ENCODE assay signal across 20 cellular contexts in genomic region chr9:16158063-16158462, GRCh38.
A peak's percentile ranks its signal among the peaks of the same experiment; 100 is the strongest.
DNase-seq lines count a peak whose midpoint lies in the region; ATAC-seq and TF ChIP-seq lines count a peak whose summit lies in the region.
"Had no signal": no experiment of that assay in that cellular context is flagged by ENCODE, and none has a peak within 500 bp of the region (broad histone marks: within the 10 kb centered on the region; RNA-seq: fewer than 3 reads in every experiment).

No MANE protein-coding gene starts in this region.

- no peaks in the 10 kb centered on the region for H3K79me2 ChIP-seq in neural progenitor cell (ENCODE audit: low read depth)

- H4K20me1 ChIP-seq in neural progenitor cell (ENCODE audit: low read depth): no peaks in the 10 kb centered on the region

- POLR2A ChIA-PET in activated CD4-positive, alpha-beta memory T cell treated with anti-CD3 and anti-CD28 coated beads, Interleukin-2, amount 10 ng/mL, durations not matched to agents 7 days and 5 days (lab: Charles Lee): no interaction called here

- H3K27me3 ChIP-seq in neural progenitor cell: peaks cover 31% of the 10 kb centered on the region

- H3K4me3 Mint-ChIP-seq in mesothelial cell of epicardium: no peak overlapping the region
- no peak overlapping the region for H3K4me3 Mint-ChIP-seq in neural progenitor cell
- no peak overlapping the region for H3K4me3 Mint-ChIP-seq in activated CD4-positive, alpha-beta memory T cell treated with anti-CD3 and anti-CD28 coated beads, Interleukin-2, amount 10 ng/mL, durations not matched to agents 7 days and 5 days
- H3K4me3 Mint-ChIP-seq: CD4-positive, alpha-beta T cell; GM23338; HFFc6; IgD-negative memory B cell had no signal

- CTCF ChIA-PET in activated CD4-positive, alpha-beta memory T cell treated with anti-CD3 and anti-CD28 coated beads, Interleukin-2, amount 10 ng/mL, durations not matched to agents 7 days and 5 days (lab: Charles Lee): no interaction called here

- H3K9me3 ChIP-seq in neural progenitor cell (ENCODE audit: low read depth): no peaks in the 10 kb centered on the region
- H3K9me3 ChIP-seq: Caco-2 had no signal

- no peaks in the 10 kb centered on the region for H3K36me3 ChIP-seq in neural progenitor cell

- DNase-seq in mesothelial cell of epicardium (ENCODE audit: low spot score in 2 of 2, unreplicated experiment in 2 of 2) (no peak), neural progenitor cell (ENCODE audit: low spot score) (no peak), GOT3 (lab: John Stamatoyannopoulos, UW) (no peak), Ammon's horn (ENCODE audit: low spot score) (no peak), NCI-H1105 treated with DMSO at 0.1 percent for 48 hours (lab: John Stamatoyannopoulos, UW) (no peak)
- DNase-seq in activated CD4-positive, alpha-beta memory T cell treated with anti-CD3 and anti-CD28 coated beads, Interleukin-2, amount 10 ng/mL, durations not matched to agents 7 days and 5 days: no peak
- DNase-seq: ACHN; Caco-2; CD4-positive, alpha-beta T cell; DMS153; DMS79; GDM1; H7; HFFc6 had no signal

- no peaks in the 10 kb centered on the region for H3K36me3 Mint-ChIP-seq in mesothelial cell of epicardium
- H3K36me3 Mint-ChIP-seq in neural progenitor cell: no peaks in the 10 kb centered on the region
- no peaks in the 10 kb centered on the region for H3K36me3 Mint-ChIP-seq in activated CD4-positive, alpha-beta memory T cell treated with anti-CD3 and anti-CD28 coated beads, Interleukin-2, amount 10 ng/mL, durations not matched to agents 7 days and 5 days (ENCODE audit: low read depth)

- no peak; the same call in 2 of the 3 replicates for ATAC-seq in SK-N-SH treated with all-trans-retinoic acid at 6 μM for 48 hours
- ATAC-seq: GM23338, HCT116, HepG2 had no signal

- no peak overlapping the region for H3K4me2 ChIP-seq in neural progenitor cell
- H3K4me2 ChIP-seq: GM23338 had no signal

- peaks cover 8% of the 10 kb centered on the region for H3K4me1 ChIP-seq in neural progenitor cell
- H3K4me1 ChIP-seq: Caco-2 had no signal

- no peak overlapping the region for H3K9ac ChIP-seq in neural progenitor cell

- H3K4me1 Mint-ChIP-seq in mesothelial cell of epicardium (peaks cover 57% of the 10 kb centered on the region), neural progenitor cell (peaks cover 38% of the 10 kb centered on the region)
- H3K4me1 Mint-ChIP-seq in activated CD4-positive, alpha-beta memory T cell treated with anti-CD3 and anti-CD28 coated beads, Interleukin-2, amount 10 ng/mL, durations not matched to agents 7 days and 5 days: peaks cover 8% of the 10 kb centered on the region

- H3K9me3 Mint-ChIP-seq in mesothelial cell of epicardium: no peaks in the 10 kb centered on the region
- no peaks in the 10 kb centered on the region for H3K9me3 Mint-ChIP-seq in neural progenitor cell
- peaks cover 4% of the 10 kb centered on the region for H3K9me3 Mint-ChIP-seq in activated CD4-positive, alpha-beta memory T cell treated with anti-CD3 and anti-CD28 coated beads, Interleukin-2, amount 10 ng/mL, durations not matched to agents 7 days and 5 days
- H3K9me3 Mint-ChIP-seq: GM23338, HFFc6 had no signal

- H3K4me3 ChIP-seq in neural progenitor cell: no peak overlapping the region
- H3K4me3 ChIP-seq: GM23338 had no signal

- no peak overlapping the region for H2AFZ ChIP-seq in neural progenitor cell (replicated peaks)

- H3K27me3 Mint-ChIP-seq in mesothelial cell of epicardium (ENCODE audit: low read depth): no peaks in the 10 kb centered on the region
- peaks cover 3% of the 10 kb centered on the region for H3K27me3 Mint-ChIP-seq in neural progenitor cell (ENCODE audit: insufficient read depth, low read depth)
- peaks cover 2% of the 10 kb centered on the region for H3K27me3 Mint-ChIP-seq in activated CD4-positive, alpha-beta memory T cell treated with anti-CD3 and anti-CD28 coated beads, Interleukin-2, amount 10 ng/mL, durations not matched to agents 7 days and 5 days

- H3K27ac ChIP-seq in neural progenitor cell: no peak overlapping the region
- H3K27ac ChIP-seq: C4-2B had no signal

- peak overlapping the region; percentile 87 for H3K27ac Mint-ChIP-seq in mesothelial cell of epicardium
- H3K27ac Mint-ChIP-seq in neural progenitor cell: peak overlapping the region; percentile 61
- H3K27ac Mint-ChIP-seq in activated CD4-positive, alpha-beta memory T cell treated with anti-CD3 and anti-CD28 coated beads, Interleukin-2, amount 10 ng/mL, durations not matched to agents 7 days and 5 days: no peak overlapping the region
- H3K27ac Mint-ChIP-seq: CD4-positive, alpha-beta T cell; GM23338; HFFc6; IgD-negative memory B cell had no signal

- no peak for TF ChIP-seq CTCF in mesothelial cell of epicardium (IDR thresholded peaks at IDR 0.05; ENCODE audit: unreplicated experiment)
- TF ChIP-seq CTCF in neural progenitor cell (IDR thresholded peaks at IDR 0.05): no peak

- no peaks in the 10 kb centered on the region for H3F3A ChIP-seq in neural progenitor cell (ENCODE audit: low read depth)

TF ChIP-seq in SK-N-SH treated with all-trans-retinoic acid at 6 μM for 48 hours, 23 proteins besides CTCF, POLR2A, EP300 and RAD21:
- peak; percentile 65; the same call in 1 of the 2 replicates for TF ChIP-seq TCF4 (CRISPR knock-in tag; IDR thresholded peaks at IDR 0.05; ENCODE audit: borderline replicate concordance)
- no peak for TF ChIP-seq ESRRG (CRISPR knock-in tag; IDR thresholded peaks at IDR 0.05)
- peak; percentile 53; the same call in 1 of the 2 replicates for TF ChIP-seq ZFP30 (CRISPR knock-in tag; IDR thresholded peaks at IDR 0.05)
- no peak for TF ChIP-seq ZC3H10 (CRISPR knock-in tag; IDR thresholded peaks at IDR 0.05)
- TF ChIP-seq TSHZ2 (CRISPR knock-in tag; IDR thresholded peaks at IDR 0.05): 0 out of 2 replicates have a peak, but pooled peaks have one; percentile 30
- TF ChIP-seq PPARA (CRISPR knock-in tag; IDR thresholded peaks at IDR 0.05; ENCODE audit: borderline replicate concordance): no peak
- TF ChIP-seq RARB (CRISPR knock-in tag; IDR thresholded peaks at IDR 0.05): no peak
- no peak for TF ChIP-seq ZNF8 (CRISPR knock-in tag; IDR thresholded peaks at IDR 0.05)
